Comparison of ENCODE assay signal across 9 cellular contexts in the genomic region with DNA sequence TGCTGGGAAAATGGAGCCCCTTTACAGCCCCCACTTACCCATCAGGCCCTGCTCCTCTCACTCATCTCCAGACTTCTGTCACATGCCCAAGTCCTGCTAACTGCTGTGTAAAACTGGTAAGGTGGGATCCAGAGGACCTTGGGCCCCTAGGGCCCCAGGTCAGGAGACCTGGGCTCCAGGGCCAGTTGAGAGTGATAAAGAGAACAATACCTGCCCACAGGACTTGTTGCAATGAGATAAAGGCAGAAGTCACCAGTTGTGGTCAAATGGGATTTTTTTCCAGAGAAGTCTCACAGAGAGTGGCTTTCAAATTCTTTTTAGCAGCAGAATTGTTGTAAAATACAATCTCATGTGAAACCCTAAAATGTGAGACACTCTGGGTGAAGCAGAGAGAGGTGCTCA. TPM values are rescaled to one million over a fixed set of nuclear protein-coding genes. Genes with fewer than 3 reads are reported as not detected.
A peak's percentile ranks its signal among the peaks of the same experiment; 100 is the strongest.
DNase-seq lines count a peak whose midpoint lies in the region; ATAC-seq, FAIRE-seq and TF ChIP-seq lines count a peak whose summit lies in the region.
"Had no signal": no experiment of that assay in that cellular context is flagged by ENCODE, and none has a peak within 500 bp of the region (broad histone marks: within the 10 kb centered on the region; RNA-seq: fewer than 3 reads in every experiment).

No MANE protein-coding gene starts in this region.

- SMC1A ChIA-PET in GM12878 (lab: Charles Lee; ENCODE audit: uncharacterized antibody, unreplicated experiment), result interaction anchor here (1.4 kb wide), 1 partner anchor 14 kb away, joined by 3 read pairs; no protein-coding TSS in a partner anchor

- no peak for TF ChIP-seq EP300 in GM12878 (IDR thresholded peaks at IDR 0.05; ENCODE audit: borderline replicate concordance in 1 of 2, control insufficient read depth in 1 of 2, low read depth in 2 of 2, low read length in 2 of 2)

- no peak for TF ChIP-seq RAD21 in GM12878 (IDR thresholded peaks at IDR 0.05; ENCODE audit: insufficient read depth, low read depth, low read length)

- H3K27ac ChIP-seq in right atrium auricular region (peak overlapping the region; percentile 95 to 98), GM12878 (ENCODE audit: control insufficient read depth, insufficient read depth) (no peak overlapping the region), muscle layer of duodenum (ENCODE audit: low read length) (peak overlapping the region; percentile 53), uterus (peak overlapping the region; percentile 59 to 94)

- intact Hi-C loops in left cardiac atrium (cut with DNase I) (no loop called here), GM12878 (cut with micrococcal nuclease; ENCODE audit: unreplicated experiment) (no loop called here), uterus (cut with DNase I; ENCODE audit: low total_unique reads) (no loop called here)

- ATAC-seq in left cardiac atrium (no peak), GM12878 (no peak), GM18511 (IDR thresholded peaks at IDR 0.05; ENCODE audit: unreplicated experiment) (no peak)

- H3K4me1 ChIP-seq in right atrium auricular region (peaks cover 0 to 48% of the 10 kb centered on the region in 2 donors), GM12878 (ENCODE audit: control insufficient read depth, insufficient read depth, low read length) (peaks cover 28% of the 10 kb centered on the region), muscle layer of duodenum (ENCODE audit: control insufficient read depth in 1 of 2, insufficient read depth in 2 of 2, low read length in 2 of 2) (peaks cover 26 to 40% of the 10 kb centered on the region in 2 donors), uterus (peaks cover 10 to 12% of the 10 kb centered on the region in 2 donors)

- peak overlapping the region; percentile 86 for H3K4me2 ChIP-seq in GM12878 (ENCODE audit: control insufficient read depth, insufficient read depth)

- CTCF ChIA-PET in GM12878 (lab: Yijun Ruan, JAX), result interaction anchor here (2.7 kb wide), 1 partner anchor 17 kb away, joined by 9 read pairs; no protein-coding TSS in a partner anchor

- FAIRE-seq in GM12878 (lab: Jason Lieb, UNC), result peak; percentile 44

- no peak overlapping the region for H3K4me3 ChIP-seq in right atrium auricular region
- H3K4me3 ChIP-seq in GM12878, result no peak overlapping the region
- no peak overlapping the region for H3K4me3 ChIP-seq in muscle layer of duodenum (ENCODE audit: low read depth in 1 of 2, low read length in 2 of 2)
- H3K4me3 ChIP-seq in uterus, result no peak overlapping the region

- DNase-seq in right atrium auricular region (ENCODE audit: low spot score) (no peak), left cardiac atrium (no peak), GM12878 (ENCODE audit: low read depth, low spot score) (no peak), uterus (no peak), NCI-H2227 treated with DMSO at 0.1 percent for 48 hours (lab: John Stamatoyannopoulos, UW) (no peak), COLO829 (ENCODE audit: low spot score) (no peak)

- H3K36me3 ChIP-seq in right atrium auricular region (no peaks in the 10 kb centered on the region), GM12878 (ENCODE audit: control insufficient read depth in 2 of 2, insufficient read depth in 2 of 2, low read length in 1 of 2) (no peaks in the 10 kb centered on the region), muscle layer of duodenum (ENCODE audit: control insufficient read depth in 1 of 2, insufficient read depth in 2 of 2, low read length in 2 of 2) (no peaks in the 10 kb centered on the region), uterus (no peaks in the 10 kb centered on the region)

- H3K79me2 ChIP-seq in GM12878 (ENCODE audit: control insufficient read depth, insufficient read depth, low read length), result peaks cover 29% of the 10 kb centered on the region

- H3K9me3 ChIP-seq in right atrium auricular region, result no peaks in the 10 kb centered on the region
- no peaks in the 10 kb centered on the region for H3K9me3 ChIP-seq in GM12878 (replicated peaks; ENCODE audit: control insufficient read depth, insufficient read depth, low read length)
- no peaks in the 10 kb centered on the region for H3K9me3 ChIP-seq in muscle layer of duodenum (ENCODE audit: control insufficient read depth in 1 of 2, low read length in 2 of 2)
- H3K9me3 ChIP-seq in uterus, result no peaks in the 10 kb centered on the region

- no peak for TF ChIP-seq CTCF in right atrium auricular region (IDR thresholded peaks at IDR 0.05)
- no peak for TF ChIP-seq CTCF in GM12878 (IDR thresholded peaks at IDR 0.05 in 2 of 3, conservative IDR thresholded peaks at IDR 0.05 in 1 of 3; ENCODE audit: control insufficient read depth in 2 of 3, extremely low read depth in 1 of 3, insufficient read depth in 1 of 3, low read depth in 3 of 3, low read length in 3 of 3)
- no peak for TF ChIP-seq CTCF in uterus (IDR thresholded peaks at IDR 0.05)

- H3K27me3 ChIP-seq in right atrium auricular region, result no peaks in the 10 kb centered on the region
- H3K27me3 ChIP-seq in GM12878 (replicated peaks in 1 of 2; ENCODE audit: control insufficient read depth in 2 of 2, insufficient read depth in 2 of 2, low read length in 1 of 2), result no peaks in the 10 kb centered on the region
- no peaks in the 10 kb centered on the region for H3K27me3 ChIP-seq in muscle layer of duodenum (ENCODE audit: low read depth, low read length)
- H3K27me3 ChIP-seq in uterus, result no peaks in the 10 kb centered on the region

- H2AFZ ChIP-seq in GM12878 (ENCODE audit: control insufficient read depth, low read depth, low read length), result no peak overlapping the region

- in situ Hi-C loops in GM12878 (cut with MboI), result no loop called here

- peak overlapping the region; percentile 27; the same call in 1 of the 2 replicates for H3K9ac ChIP-seq in GM12878 (ENCODE audit: control insufficient read depth, insufficient read depth, low read length)

- POLR2A ChIA-PET in GM12878 (lab: Charles Lee), result interaction anchor here (0.5 to 1.9 kb wide), 4 partner anchors 30 to 152 kb away, joined by 3 to 4 read pairs (median 3); a partner anchor contains a TSS

- TF ChIP-seq POLR2A in GM12878 (IDR thresholded peaks at IDR 0.05; ENCODE audit: low read depth, low read length) (no peak), uterus (IDR thresholded peaks at IDR 0.05) (no peak)

- RAD21 ChIA-PET in GM12878 (lab: Charles Lee; ENCODE audit: unreplicated experiment), result interaction anchor here (0.6 kb wide), 1 partner anchor 14 kb away, joined by 3 read pairs; no protein-coding TSS in a partner anchor

- no TSS peak for BruUV-seq in GM12878 (replicated peaks; lab: Mats Ljungman, UMichigan)

- H4K20me1 ChIP-seq in GM12878 (ENCODE audit: control insufficient read depth, insufficient read depth), result peaks cover 4% of the 10 kb centered on the region; the same call in 1 of the 2 replicates

RNA-seq across cellular contexts. Expression of a gene that starts 0.8 kb away (rescaled TPM):
- 10 to 100 TPM; 57.1 to 82.8 TPM for total RNA-seq in right atrium auricular region
- 10 to 100 TPM; 57.7 to 78.6 TPM for total RNA-seq in left cardiac atrium
- total RNA-seq in GM12878 (2013; cell fraction: nucleolus; rRNA removed), result 47.7 and 63.7 TPM in 2 replicates
- total RNA-seq in GM12878 (2014; rRNA removed), result 20.8 and 24.5 TPM in 2 replicates
- 9.9 and 11.2 TPM in 2 replicates for total RNA-seq in GM12878 (2014; rRNA removed; fragmentation: Illumina TruSeq; extraction: Trizol)
- 36.9 and 39.9 TPM in 2 replicates for total RNA-seq in GM12878 (2021)
- 10.8 TPM for polyA plus RNA-seq in GM12878 (2011; ENCODE audit: low read depth)
- polyA plus RNA-seq in GM12878 (2011; rRNA removed), result 1.9 and 5.6 TPM in 2 replicates
- 8.3 and 8.8 TPM in 2 replicates for polyA plus RNA-seq in GM12878 (2011; cell fraction: cytosol; rRNA removed)
- 11.4 and 16.8 TPM in 2 replicates for polyA plus RNA-seq in GM12878 (2011; cell fraction: nucleus; rRNA removed)
- polyA plus RNA-seq in GM12878 (2012), result 21.1 and 27.0 TPM in 2 replicates
- polyA plus RNA-seq in GM12878 (2014; fragmentation: Illumina TruSeq; extraction: Trizol), result 3.3 and 10.1 TPM in 2 replicates
- 1 to 10 TPM in 1 of 2 experiments, under 1 TPM in 1; 0.47 to 1.3 TPM for polyA plus RNA-seq in GM12878 (2014; fragmentation: Nextera tagmentation; extraction: Ambion mirVana)
- 23.2 and 26.3 TPM in 2 replicates for polyA plus RNA-seq in GM12878 (2014; rRNA removed)
- 1 to 10 TPM; 5.6 to 5.9 TPM for polyA plus RNA-seq in GM12878 (2016; fragmentation: Nextera tagmentation; extraction: Ambion mirVana)
- 7.2 and 13.4 TPM in 2 replicates for polyA minus RNA-seq in GM12878 (2011; rRNA and poly(A)+ RNA removed)
- 5.5 and 10.8 TPM in 2 replicates for polyA minus RNA-seq in GM12878 (2011; cell fraction: cytosol; rRNA and poly(A)+ RNA removed)
- 5.2 and 5.9 TPM in 2 replicates for polyA minus RNA-seq in GM12878 (2011; cell fraction: nucleus; rRNA and poly(A)+ RNA removed)
- 10 to 100 TPM; 20.5 to 54.8 (median 30.5) TPM for total RNA-seq in uterus

RNA-seq across cellular contexts. Expression of a gene that starts 15.2 kb away (rescaled TPM):
- total RNA-seq in right atrium auricular region (10 to 100 TPM in 1 of 2 donors, 1 to 10 TPM in 1; 9.3 to 14.9 TPM), left cardiac atrium (10 to 100 TPM; 26.9 to 29.2 TPM), GM12878 (2014; rRNA removed) (19.5 and 21.7 TPM in 2 replicates), GM12878 (2014; rRNA removed; fragmentation: Illumina TruSeq; extraction: Trizol) (6.1 and 7.0 TPM in 2 replicates), GM12878 (2021) (17.7 and 23.9 TPM in 2 replicates), uterus (100 to 1,000 TPM in 1 of 4 donors, 10 to 100 TPM in 2, 1 to 10 TPM in 1; 4.4 to 968 (median 60.1) TPM)
- total RNA-seq in GM12878 (2013; cell fraction: nucleolus; rRNA removed), result 21.3 and 22.9 TPM in 2 replicates
- 2.3 TPM for polyA plus RNA-seq in GM12878 (2011; ENCODE audit: low read depth)
- polyA plus RNA-seq in GM12878 (2011; rRNA removed) (0.07 and 0.09 TPM in 2 replicates), GM12878 (2014; fragmentation: Illumina TruSeq; extraction: Trizol) (0.60 and 3.8 TPM in 2 replicates), GM12878 (2014; fragmentation: Nextera tagmentation; extraction: Ambion mirVana) (1 to 10 TPM in 1 of 2 experiments, under 1 TPM in 1; 0.56 to 1.0 TPM), GM12878 (2014; rRNA removed) (14.6 and 20.6 TPM in 2 replicates), GM12878 (2016; fragmentation: Nextera tagmentation; extraction: Ambion mirVana) (10 to 100 TPM; 12.7 to 16.1 TPM)
- 0.12 and 0.13 TPM in 2 replicates for polyA plus RNA-seq in GM12878 (2011; cell fraction: cytosol; rRNA removed)
- polyA plus RNA-seq in GM12878 (2011; cell fraction: nucleus; rRNA removed), result 0.28 and 0.34 TPM in 2 replicates
- 6.4 and 6.7 TPM in 2 replicates for polyA plus RNA-seq in GM12878 (2012)
- 0.10 TPM in 1 of 2 replicates, not detected in the other for polyA minus RNA-seq in GM12878 (2011; rRNA and poly(A)+ RNA removed)
- 0.83 TPM in 1 of 2 replicates, not detected in the other for polyA minus RNA-seq in GM12878 (2011; cell fraction: cytosol; rRNA and poly(A)+ RNA removed)
- polyA minus RNA-seq in GM12878 (2011; cell fraction: nucleus; rRNA and poly(A)+ RNA removed), result 0.73 and 0.96 TPM in 2 replicates
- total RNA-seq: M059J had no signal

RNA-seq across cellular contexts. Expression of a gene that starts 34.0 kb away (rescaled TPM):
- 10 to 100 TPM; 41.7 to 42.3 TPM for total RNA-seq in right atrium auricular region
- 10 to 100 TPM; 79.3 to 83.2 TPM for total RNA-seq in left cardiac atrium
- 183 and 231 TPM in 2 replicates for total RNA-seq in GM12878 (2013; cell fraction: nucleolus; rRNA removed)
- total RNA-seq in GM12878 (2014; rRNA removed), result 25.4 and 29.5 TPM in 2 replicates
- 16.6 and 18.0 TPM in 2 replicates for total RNA-seq in GM12878 (2014; rRNA removed; fragmentation: Illumina TruSeq; extraction: Trizol)
- total RNA-seq in GM12878 (2021), result 62.4 and 79.4 TPM in 2 replicates
- polyA plus RNA-seq in GM12878 (2011; ENCODE audit: low read depth), result 21.4 TPM
- polyA plus RNA-seq in GM12878 (2011; rRNA removed), result 19.4 and 38.9 TPM in 2 replicates
- polyA plus RNA-seq in GM12878 (2011; cell fraction: cytosol; rRNA removed), result 46.4 and 74.6 TPM in 2 replicates
- polyA plus RNA-seq in GM12878 (2011; cell fraction: nucleus; rRNA removed), result 937 and 972 TPM in 2 replicates
- polyA plus RNA-seq in GM12878 (2012), result 39.6 and 54.1 TPM in 2 replicates
- polyA plus RNA-seq in GM12878 (2014; fragmentation: Illumina TruSeq; extraction: Trizol), result 26.9 and 47.8 TPM in 2 replicates
- polyA plus RNA-seq in GM12878 (2014; fragmentation: Nextera tagmentation; extraction: Ambion mirVana), result 1 to 10 TPM; 4.2 to 4.4 TPM
- polyA plus RNA-seq in GM12878 (2014; rRNA removed), result 66.4 and 71.1 TPM in 2 replicates
- 10 to 100 TPM; 13.7 to 16.8 TPM for polyA plus RNA-seq in GM12878 (2016; fragmentation: Nextera tagmentation; extraction: Ambion mirVana)
- 36.3 and 44.3 TPM in 2 replicates for polyA minus RNA-seq in GM12878 (2011; rRNA and poly(A)+ RNA removed)
- 8.0 and 15.0 TPM in 2 replicates for polyA minus RNA-seq in GM12878 (2011; cell fraction: cytosol; rRNA and poly(A)+ RNA removed)
- polyA minus RNA-seq in GM12878 (2011; cell fraction: nucleus; rRNA and poly(A)+ RNA removed), result 124 and 200 TPM in 2 replicates
- total RNA-seq in uterus, result 10 to 100 TPM; 15.9 to 92.0 (median 19.8) TPM
